Comparison of ENCODE assay signal across 8 cellular contexts in genomic region chr3:159775372-159775961, GRCh38.
DNase-seq lines count a peak whose midpoint lies in the region; ATAC-seq and TF ChIP-seq lines count a peak whose summit lies in the region.

No MANE protein-coding gene starts in this region.

- H3K9me3 ChIP-seq in HCT116 (ENCODE audit: control insufficient read depth in 1 of 2, insufficient read depth in 1 of 2, low read depth in 1 of 2, low read length in 2 of 2) (no peaks in the 10 kb centered on the region), SJSA1 (replicated peaks) (no peaks in the 10 kb centered on the region), left ventricle myocardium inferior (replicated peaks) (no peaks in the 10 kb centered on the region), skeletal muscle tissue (ENCODE audit: control insufficient read depth in 3 of 3, low read length in 3 of 3) (no peaks in the 10 kb centered on the region), WERI-Rb-1 (ENCODE audit: severe bottlenecking) (no peaks in the 10 kb centered on the region)

- intact Hi-C loops in HCT116 (cut with micrococcal nuclease) (no loop called here), left ventricle myocardium inferior (cut with micrococcal nuclease) (no loop called here)

- H3K27me3 ChIP-seq in HCT116 (ENCODE audit: insufficient read depth, low read length) (no peaks in the 10 kb centered on the region), SJSA1 (replicated peaks) (no peaks in the 10 kb centered on the region), left ventricle myocardium inferior (ENCODE audit: low read depth) (no peaks in the 10 kb centered on the region), skeletal muscle tissue (ENCODE audit: control insufficient read depth in 3 of 3, insufficient read depth in 3 of 3, low read length in 3 of 3) (no peaks in the 10 kb centered on the region), WERI-Rb-1 (ENCODE audit: insufficient read depth, low read depth, severe bottlenecking) (no peaks in the 10 kb centered on the region)

- DNase-seq in HCT116 (ENCODE audit: low read depth, low spot score) (no peak), SJSA1 (ENCODE audit: low read depth in 1 of 2, low spot score in 2 of 2) (peak; percentile 66 to 76), left ventricle myocardium inferior (peak; percentile 29), WERI-Rb-1 (no peak), GOT3 (lab: John Stamatoyannopoulos, UW) (no peak), NCI-H1048 (lab: John Stamatoyannopoulos, UW) (no peak), amniotic stem cell (lab: John Stamatoyannopoulos, UW) (no peak)

- POLR2A ChIA-PET in HCT116 (lab: Charles Lee), result interaction anchor here (1.4 kb wide), 1 partner anchor 11 kb away, joined by 3 read pairs; no protein-coding TSS in a partner anchor

- no peaks in the 10 kb centered on the region for H4K20me1 ChIP-seq in HCT116 (ENCODE audit: insufficient read depth)

- CTCF ChIA-PET in HCT116 (lab: Charles Lee), result no interaction called here

- RAD21 ChIA-PET in HCT116 (lab: Charles Lee; ENCODE audit: low non-redundant PET in 1 of 2, low total read pairs in 2 of 2, uncharacterized antibody in 2 of 2, unreplicated experiment in 2 of 2), result no interaction called here

- peaks cover 30% of the 10 kb centered on the region for H3K79me2 ChIP-seq in HCT116 (ENCODE audit: insufficient read depth, low read length)

- H3K4me1 ChIP-seq in HCT116 (ENCODE audit: control insufficient read depth in 1 of 2, insufficient read depth in 2 of 2, low read length in 2 of 2) (peaks cover 15 to 29% of the 10 kb centered on the region in 2 experiments), SJSA1 (replicated peaks) (peaks cover 33% of the 10 kb centered on the region), left ventricle myocardium inferior (peaks cover 45% of the 10 kb centered on the region), skeletal muscle tissue (ENCODE audit: control insufficient read depth in 3 of 3, insufficient read depth in 3 of 3, low read length in 3 of 3) (peaks cover 7 to 9% (median 8%) of the 10 kb centered on the region in 3 donors)

- H3K27ac ChIP-seq in HCT116 (ENCODE audit: low read depth, low read length) (no peak overlapping the region; the same call in 1 of the 2 replicates), SJSA1 (peak overlapping the region; percentile 66), left ventricle myocardium inferior (replicated peaks) (peak overlapping the region; percentile 78), skeletal muscle tissue (ENCODE audit: low read depth, low read length) (peak overlapping the region; percentile 70), WERI-Rb-1 (no peak overlapping the region)

- no peaks in the 10 kb centered on the region for H3K9me2 ChIP-seq in HCT116 (ENCODE audit: insufficient read depth)

- H3K9ac ChIP-seq in HCT116 (ENCODE audit: low read length), result no peak overlapping the region
- peak overlapping the region in 1 of 3 donors; percentile 33 for H3K9ac ChIP-seq in skeletal muscle tissue (ENCODE audit: low read depth in 1 of 3, low read length in 3 of 3)

- H3K36me3 ChIP-seq in HCT116 (ENCODE audit: control insufficient read depth in 1 of 2, insufficient read depth in 2 of 2, low read length in 2 of 2), result no peaks in the 10 kb centered on the region; a peak in 1 of 4 replicates
- H3K36me3 ChIP-seq in SJSA1, result peaks cover 29% of the 10 kb centered on the region
- H3K36me3 ChIP-seq in left ventricle myocardium inferior, result no peaks in the 10 kb centered on the region
- no peaks in the 10 kb centered on the region for H3K36me3 ChIP-seq in skeletal muscle tissue (ENCODE audit: control insufficient read depth in 3 of 3, insufficient read depth in 3 of 3, low read length in 3 of 3)
- no peaks in the 10 kb centered on the region for H3K36me3 ChIP-seq in WERI-Rb-1

- TF ChIP-seq RAD21 in HCT116 (IDR thresholded peaks at IDR 0.05; ENCODE audit: low read depth), result no peak

- TF ChIP-seq POLR2A in HCT116 (IDR thresholded peaks at IDR 0.05; ENCODE audit: borderline replicate concordance, extremely low read depth, insufficient read depth, insufficient read length), result no peak

- no peak overlapping the region for H2AFZ ChIP-seq in HCT116 (ENCODE audit: low read depth, low read length, poor library complexity, severe bottlenecking)

- BruUV-seq in HCT116 (replicated peaks; lab: Mats Ljungman, UMichigan), result no TSS peak

- peak overlapping the region; percentile 33; the same call in 1 of the 2 replicates for H3K4me2 ChIP-seq in HCT116 (ENCODE audit: low read length)

- H3K4me3 ChIP-seq in HCT116 (replicated peaks in 1 of 2; ENCODE audit: low read depth in 1 of 2, low read length in 2 of 2), result no peak overlapping the region
- H3K4me3 ChIP-seq in SJSA1, result no peak overlapping the region
- H3K4me3 ChIP-seq in left ventricle myocardium inferior, result no peak overlapping the region
- H3K4me3 ChIP-seq in skeletal muscle tissue (ENCODE audit: low read length in 3 of 3), result peak overlapping the region in 1 of 3 donors; percentile 0
- H3K4me3 ChIP-seq in WERI-Rb-1 (ENCODE audit: low read depth, low read length), result no peak overlapping the region

- ATAC-seq in HCT116, result peak; percentile 82

- no peak for TF ChIP-seq CTCF in HCT116 (IDR thresholded peaks at IDR 0.05 in 2 of 3, conservative IDR thresholded peaks at IDR 0.05 in 1 of 3; ENCODE audit: borderline replicate concordance in 1 of 3, insufficient read depth in 1 of 3, low read depth in 2 of 3, low read length in 2 of 3)
- TF ChIP-seq CTCF in left ventricle myocardium inferior (IDR thresholded peaks at IDR 0.05; ENCODE audit: borderline replicate concordance), result no peak
- no peak for TF ChIP-seq CTCF in WERI-Rb-1 (IDR thresholded peaks at IDR 0.05; ENCODE audit: low read depth, low read length)

TF ChIP-seq in HCT116, 20 proteins besides CTCF, POLR2A, EP300 and RAD21:
- peak; percentile 47; the same call in 1 of the 2 replicates for TF ChIP-seq MAX (IDR thresholded peaks at IDR 0.05)
- 0 out of 2 replicates have a peak, but pooled peaks have one; percentile 28 for TF ChIP-seq SIN3A (IDR thresholded peaks at IDR 0.05; ENCODE audit: low read depth)
- TF ChIP-seq ZFX (IDR thresholded peaks at IDR 0.05), result no peak
- 0 out of 2 replicates have a peak, but pooled peaks have one; percentile 17 for TF ChIP-seq CBX3 (IDR thresholded peaks at IDR 0.05; ENCODE audit: low read depth)
- TF ChIP-seq JUND (IDR thresholded peaks at IDR 0.05), result no peak
- no peak for TF ChIP-seq EGR1 (IDR thresholded peaks at IDR 0.05; ENCODE audit: low read depth)
- no peak for TF ChIP-seq YY1 (IDR thresholded peaks at IDR 0.05; ENCODE audit: extremely low read depth, insufficient replicate concordance, low read depth, low read length)
- TF ChIP-seq SRF (IDR thresholded peaks at IDR 0.05; ENCODE audit: low read depth), result peak; percentile 95

Comparison
In these comparisons a context has a peak if more than half of its experiments do, and no peak if none do; other contexts are left out.
1. DNase-seq: peak in SJSA1 (2 of 2) and left ventricle myocardium inferior (single experiment); none in HCT116 (single experiment), WERI-Rb-1 (single experiment), GOT3 (single experiment), NCI-H1048 (single experiment) and amniotic stem cell (single experiment).
2. H3K27ac ChIP-seq: peak in SJSA1 (single experiment), left ventricle myocardium inferior (single experiment) and skeletal muscle tissue (single experiment); none in HCT116 (single experiment) and WERI-Rb-1 (single experiment).